In genomic region chr6:157514659-157515496, GRCh38 we compare ENCODE assay signal across 9 cellular contexts.
DNase-seq lines count a peak whose midpoint lies in the region; ATAC-seq, FAIRE-seq and TF ChIP-seq lines count a peak whose summit lies in the region.
"Had no signal": no experiment of that assay in that cellular context is flagged by ENCODE, and none has a peak within 500 bp of the region (broad histone marks: within the 10 kb centered on the region; RNA-seq: fewer than 3 reads in every experiment).

No MANE protein-coding gene starts in this region.

- peak; percentile 26 for DNase-seq in BJ (ENCODE audit: low read depth)
- DNase-seq in HTR-8/SVneo (ENCODE audit: insufficient read length, low spot score): peak; percentile 78
- DNase-seq in amniotic epithelial cell (ENCODE audit: low read depth): peak; percentile 72
- DNase-seq in right lobe of liver: peak in 1 of 3 donors; percentile 48
- no peak for DNase-seq in ovary
- DNase-seq in sciatic nerve (ENCODE audit: low spot score): no peak

- intact Hi-C loops in right lobe of liver (cut with DNase I): no loop called here
- intact Hi-C loops in ovary (cut with DNase I): no loop called here
- intact Hi-C loops in sciatic nerve (cut with DNase I): no loop called here

- no peak for TF ChIP-seq CTCF in BJ (IDR thresholded peaks at IDR 0.05; ENCODE audit: insufficient read depth, low read depth, low read length)
- no peak for TF ChIP-seq CTCF in right lobe of liver (IDR thresholded peaks at IDR 0.05)
- no peak for TF ChIP-seq CTCF in ovary (IDR thresholded peaks at IDR 0.05)

- H3K9me3 ChIP-seq in right lobe of liver (no peaks in the 10 kb centered on the region), ovary (no peaks in the 10 kb centered on the region)
- H3K9me3 ChIP-seq: neutrophil had no signal

- H3K27me3 ChIP-seq in BJ (ENCODE audit: control insufficient read depth, insufficient read depth, low read length): no peaks in the 10 kb centered on the region
- no peaks in the 10 kb centered on the region for H3K27me3 ChIP-seq in right lobe of liver
- no peaks in the 10 kb centered on the region for H3K27me3 ChIP-seq in ovary

- H3K4me1 ChIP-seq in right lobe of liver: peaks cover 0 to 18% (median 4%) of the 10 kb centered on the region in 4 donors
- peaks cover 4% of the 10 kb centered on the region for H3K4me1 ChIP-seq in ovary (ENCODE audit: insufficient read depth)

- CTCF ChIA-PET in BJ (lab: Yijun Ruan, JAX): no interaction called here

- no peak for TF ChIP-seq EP300 in ovary (IDR thresholded peaks at IDR 0.05)

- WGBS in right lobe of liver (ENCODE audit: insufficient coverage, low coverage, low lambda C conversion rate, missing lambda C conversion rate): 62% methylated on average over 12 of the region's 19 CpGs
- 77 to 80% (median 79%) methylated on average over 19 of the region's 19 CpGs for WGBS in ovary, 3 donors

- POLR2A ChIA-PET in BJ (lab: Charles Lee): no interaction called here

- peak; percentile 93 for FAIRE-seq in HTR-8/SVneo (lab: Jason Lieb, UNC)

- H3K36me3 ChIP-seq in BJ (ENCODE audit: control insufficient read depth, insufficient read depth, low read length) (no peaks in the 10 kb centered on the region), right lobe of liver (no peaks in the 10 kb centered on the region), ovary (no peaks in the 10 kb centered on the region)
- H3K36me3 ChIP-seq: neutrophil had no signal

- ATAC-seq in right lobe of liver: peak; percentile 61 to 89 (median 73)
- no peak for ATAC-seq in HG02970 (IDR thresholded peaks at IDR 0.05; ENCODE audit: low FRiP score, unreplicated experiment)
- ATAC-seq in GM18502 (IDR thresholded peaks at IDR 0.05; ENCODE audit: poor library complexity, unreplicated experiment): no peak
- ATAC-seq in sciatic nerve: no peak

- no peak overlapping the region for H3K4me3 ChIP-seq in BJ (ENCODE audit: low read depth, low read length)
- H3K4me3 ChIP-seq in right lobe of liver: no peak overlapping the region
- H3K4me3 ChIP-seq in ovary: no peak overlapping the region

- H3K27ac ChIP-seq in right lobe of liver (no peak overlapping the region), ovary (no peak overlapping the region)
- H3K27ac ChIP-seq: neutrophil had no signal

- TF ChIP-seq POLR2A in right lobe of liver (IDR thresholded peaks at IDR 0.05) (no peak), ovary (IDR thresholded peaks at IDR 0.05) (no peak)

Comparison
In these comparisons a context has a peak if more than half of its experiments do, and no peak if none do; other contexts are left out.
1. DNase-seq: peak in BJ (single experiment), HTR-8/SVneo (single experiment) and amniotic epithelial cell (single experiment); none in ovary (0 of 5) and sciatic nerve (single experiment).
2. ATAC-seq: peak in right lobe of liver (4 of 4); none in HG02970 (single experiment), GM18502 (single experiment) and sciatic nerve (single experiment).